9 cellular contexts compared by ENCODE assay signal in genomic region chr2:176092270-176093144, GRCh38. TPM values are rescaled to one million over a fixed set of nuclear protein-coding genes. Genes with fewer than 3 reads are reported as not detected.
DNase-seq lines count a peak whose midpoint lies in the region; ATAC-seq and TF ChIP-seq lines count a peak whose summit lies in the region.
"Had no signal": no experiment of that assay in that cellular context is flagged by ENCODE, and none has a peak within 500 bp of the region (broad histone marks: within the 10 kb centered on the region; RNA-seq: fewer than 3 reads in every experiment).

Gene HOXD13 (plus strand): TSS chr2:176092721. CDS start chr2:176092891, 170 bp downstream.

- intact Hi-C loops in natural killer cell (cut with micrococcal nuclease) = no loop called here

- H3K36me3 ChIP-seq in CD8-positive, alpha-beta memory T cell (ENCODE audit: insufficient read depth, low read length) = no peaks in the 10 kb centered on the region
- no peaks in the 10 kb centered on the region for H3K36me3 ChIP-seq in HUES48 (ENCODE audit: control insufficient read depth, insufficient read depth, low read length)
- H3K36me3 ChIP-seq: neutrophil had no signal

- H3K27me3 Mint-ChIP-seq in CD8-positive, alpha-beta memory T cell = peaks cover 91% of the 10 kb centered on the region in 2 donors
- peaks cover 93% of the 10 kb centered on the region for H3K27me3 Mint-ChIP-seq in activated naive CD8-positive, alpha-beta T cell treated with anti-CD3 and anti-CD28 coated beads, Interleukin-2, amount 10 ng/mL, durations not matched to agents 7 days and 5 days
- H3K27me3 Mint-ChIP-seq in natural killer cell (ENCODE audit: low read depth in 2 of 2) = peaks cover 72 to 89% of the 10 kb centered on the region in 2 donors

- no peak within 1 kb of the TSS for H3K27ac ChIP-seq in CD8-positive, alpha-beta memory T cell (ENCODE audit: low read depth, low read length)
- H3K27ac ChIP-seq in HUES48 (ENCODE audit: low read depth, low read length) = no peak within 1 kb of the TSS
- H3K27ac ChIP-seq: neutrophil had no signal

- ATAC-seq in activated naive CD8-positive, alpha-beta T cell treated with anti-CD3 and anti-CD28 coated beads, Interleukin-2, amount 10 ng/mL, durations not matched to agents 7 days and 5 days (ENCODE audit: low read depth) = no peak
- ATAC-seq in natural killer cell (no peak), HG03175 (IDR thresholded peaks at IDR 0.05; ENCODE audit: unreplicated experiment) (no peak)

- H3K27me3 ChIP-seq in CD8-positive, alpha-beta memory T cell (ENCODE audit: insufficient read depth, low read length, poor library complexity, severe bottlenecking) = peaks cover 85% of the 10 kb centered on the region
- peaks cover 99% of the 10 kb centered on the region for H3K27me3 ChIP-seq in HUES48 (ENCODE audit: control insufficient read depth, insufficient read depth, low read length)

- TF ChIP-seq CTCF in natural killer cell (IDR thresholded peaks at IDR 0.05) = no peak

- peaks cover 4% of the 10 kb centered on the region for H3K9me3 ChIP-seq in CD8-positive, alpha-beta memory T cell (ENCODE audit: low read length)
- no peaks in the 10 kb centered on the region for H3K9me3 ChIP-seq in HUES48 (ENCODE audit: control insufficient read depth, insufficient read depth, low read length)
- H3K9me3 ChIP-seq: neutrophil had no signal

- peak within 1 kb of the TSS in 4 of 8 donors; percentile 22 to 69 (median 60) for H3K27ac Mint-ChIP-seq in CD8-positive, alpha-beta memory T cell
- H3K27ac Mint-ChIP-seq in activated naive CD8-positive, alpha-beta T cell treated with anti-CD3 and anti-CD28 coated beads, Interleukin-2, amount 10 ng/mL, durations not matched to agents 7 days and 5 days = peak within 1 kb of the TSS; percentile 78
- H3K27ac Mint-ChIP-seq in natural killer cell = no peak within 1 kb of the TSS

- POLR2A ChIA-PET in CD8-positive, alpha-beta memory T cell (lab: Charles Lee) = no interaction called here
- POLR2A ChIA-PET in activated naive CD8-positive, alpha-beta T cell treated with anti-CD3 and anti-CD28 coated beads, Interleukin-2, amount 10 ng/mL, durations not matched to agents 7 days and 5 days (lab: Charles Lee) = no interaction called here

- DNase-seq in CD8-positive, alpha-beta memory T cell = no peak
- DNase-seq in activated naive CD8-positive, alpha-beta T cell treated with anti-CD3 and anti-CD28 coated beads, Interleukin-2, amount 10 ng/mL, durations not matched to agents 7 days and 5 days = no peak
- no peak for DNase-seq in natural killer cell
- DNase-seq in COR-L47 (lab: John Stamatoyannopoulos, UW) = no peak
- DNase-seq in hypothalamus (lab: John Stamatoyannopoulos, UW) = no peak
- no peak for DNase-seq in NCI-H187 (lab: John Stamatoyannopoulos, UW)

- peaks cover 0 to 2% (median 0%) of the 10 kb centered on the region in 3 donors for H3K36me3 Mint-ChIP-seq in CD8-positive, alpha-beta memory T cell
- H3K36me3 Mint-ChIP-seq in activated naive CD8-positive, alpha-beta T cell treated with anti-CD3 and anti-CD28 coated beads, Interleukin-2, amount 10 ng/mL, durations not matched to agents 7 days and 5 days = peaks cover 3% of the 10 kb centered on the region
- peaks cover 6% of the 10 kb centered on the region for H3K36me3 Mint-ChIP-seq in natural killer cell

- H3K4me3 Mint-ChIP-seq in CD8-positive, alpha-beta memory T cell = peak within 1 kb of the TSS; percentile 54 to 81 (median 57)
- H3K4me3 Mint-ChIP-seq in activated naive CD8-positive, alpha-beta T cell treated with anti-CD3 and anti-CD28 coated beads, Interleukin-2, amount 10 ng/mL, durations not matched to agents 7 days and 5 days = peak within 1 kb of the TSS; percentile 34
- peak within 1 kb of the TSS; percentile 35 for H3K4me3 Mint-ChIP-seq in natural killer cell

- CTCF ChIA-PET in CD8-positive, alpha-beta memory T cell (lab: Charles Lee) = no interaction called here

- peaks cover 8 to 42% (median 27%) of the 10 kb centered on the region in 5 donors for H3K9me3 Mint-ChIP-seq in CD8-positive, alpha-beta memory T cell
- H3K9me3 Mint-ChIP-seq in activated naive CD8-positive, alpha-beta T cell treated with anti-CD3 and anti-CD28 coated beads, Interleukin-2, amount 10 ng/mL, durations not matched to agents 7 days and 5 days = peaks cover 5% of the 10 kb centered on the region
- H3K9me3 Mint-ChIP-seq in natural killer cell = no peaks in the 10 kb centered on the region

- peaks cover 25 to 42% (median 38%) of the 10 kb centered on the region in 3 donors for H3K4me1 Mint-ChIP-seq in CD8-positive, alpha-beta memory T cell
- H3K4me1 Mint-ChIP-seq in activated naive CD8-positive, alpha-beta T cell treated with anti-CD3 and anti-CD28 coated beads, Interleukin-2, amount 10 ng/mL, durations not matched to agents 7 days and 5 days = peaks cover 22% of the 10 kb centered on the region
- peaks cover 21 to 41% of the 10 kb centered on the region in 2 donors for H3K4me1 Mint-ChIP-seq in natural killer cell

- H3K4me1 ChIP-seq in CD8-positive, alpha-beta memory T cell (ENCODE audit: insufficient read depth, low read length) = peaks cover 14% of the 10 kb centered on the region
- H3K4me1 ChIP-seq in HUES48 (ENCODE audit: control insufficient read depth, insufficient read depth, low read length) = peaks cover 33% of the 10 kb centered on the region

- no peak within 1 kb of the TSS for H3K9ac ChIP-seq in HUES48 (ENCODE audit: low read depth, low read length)

- no peak within 1 kb of the TSS for H3K4me3 ChIP-seq in CD8-positive, alpha-beta memory T cell (ENCODE audit: low read length)
- H3K4me3 ChIP-seq in HUES48 (ENCODE audit: low read depth, low read length) = peak within 1 kb of the TSS; percentile 45

RNA-seq across cellular contexts. Expression of gene HOXD13, which starts in this region (rescaled TPM):
- total RNA-seq in CD8-positive, alpha-beta memory T cell = not detected
- not detected for polyA plus RNA-seq in CD8-positive, alpha-beta memory T cell
- total RNA-seq in activated naive CD8-positive, alpha-beta T cell treated with anti-CD3 and anti-CD28 coated beads, Interleukin-2, amount 10 ng/mL, durations not matched to agents 7 days and 5 days = not detected
- not detected for total RNA-seq in natural killer cell
